8 cellular contexts compared by ENCODE assay signal in genomic region chr10:5685764-5686240, GRCh38. TPM values are rescaled to one million over a fixed set of nuclear protein-coding genes. Genes with fewer than 3 reads are reported as not detected.
DNase-seq lines count a peak whose midpoint lies in the region; ATAC-seq, FAIRE-seq and TF ChIP-seq lines count a peak whose summit lies in the region.

No MANE protein-coding gene starts in this region.

- no peak for FAIRE-seq in GM12878 (lab: Jason Lieb, UNC)

- H4K5ac ChIP-seq in mesendoderm (ENCODE audit: low read length): no peak overlapping the region

- under 1% methylated on average over 10 of the region's 10 CpGs for WGBS in GM12878 (ENCODE audit: insufficient coverage, insufficient replicate concordance, low lambda C conversion rate, missing lambda C conversion rate)
- no CpG with 5 or more reads among the region's 10 CpGs for WGBS in mesendoderm (ENCODE audit: extremely low coverage, insufficient coverage, low lambda C conversion rate)

- H2BK5ac ChIP-seq in mesendoderm (ENCODE audit: low read length): no peak overlapping the region

- no peak for DNase-seq in AG09309 (ENCODE audit: low read depth)
- no peak for DNase-seq in GM12878 (ENCODE audit: low read depth, low spot score)
- DNase-seq in mesendoderm: no peak
- DNase-seq in MV-4-11 (lab: John Stamatoyannopoulos, UW): no peak

- H4K8ac ChIP-seq in mesendoderm (ENCODE audit: low read depth, low read length): no peak overlapping the region

- ATAC-seq in GM12878: peak; percentile 27
- no peak for ATAC-seq in HG03097 (IDR thresholded peaks at IDR 0.05; ENCODE audit: low FRiP score, unreplicated experiment)
- ATAC-seq in GM18517 (IDR thresholded peaks at IDR 0.05; ENCODE audit: unreplicated experiment): no peak
- no peak for ATAC-seq in GM19023 (IDR thresholded peaks at IDR 0.05; ENCODE audit: unreplicated experiment)

- no peak overlapping the region for H2BK120ac ChIP-seq in mesendoderm (ENCODE audit: low read depth, low read length)

- SMC1A ChIA-PET in GM12878 (lab: Charles Lee; ENCODE audit: uncharacterized antibody, unreplicated experiment): no interaction called here

- peak overlapping the region; percentile 79 for H3K27ac ChIP-seq in HUES48 (ENCODE audit: low read depth, low read length)
- peak overlapping the region; percentile 90 for H3K27ac ChIP-seq in GM12878 (ENCODE audit: control insufficient read depth, insufficient read depth)
- H3K27ac ChIP-seq in mesendoderm (ENCODE audit: low read depth, low read length): no peak overlapping the region

- H3K18ac ChIP-seq in mesendoderm (ENCODE audit: low read length): no peak overlapping the region

- in situ Hi-C loops in GM12878 (cut with MboI): loop anchor here (5.0 kb wide), 1 partner anchor 176 kb away; no protein-coding TSS in a partner anchor

- H3K36me3 ChIP-seq in HUES48 (ENCODE audit: control insufficient read depth, insufficient read depth, low read length) (no peaks in the 10 kb centered on the region), GM12878 (ENCODE audit: control insufficient read depth in 2 of 2, insufficient read depth in 2 of 2, low read length in 1 of 2) (no peaks in the 10 kb centered on the region), mesendoderm (ENCODE audit: control insufficient read depth, insufficient read depth, low read length) (no peaks in the 10 kb centered on the region)

- H3K4me2 ChIP-seq in GM12878 (ENCODE audit: control insufficient read depth, insufficient read depth) (peak overlapping the region; percentile 58), mesendoderm (ENCODE audit: low read length) (peak overlapping the region; percentile 87)

- peaks cover 4% of the 10 kb centered on the region for H3K79me1 ChIP-seq in mesendoderm (ENCODE audit: low read length)

- TF ChIP-seq CTCF in AG09309 (IDR thresholded peaks at IDR 0.05; ENCODE audit: control insufficient read depth, insufficient read depth, low read depth, low read length, missing control alignments) (no peak), GM12878 (IDR thresholded peaks at IDR 0.05 in 2 of 3, conservative IDR thresholded peaks at IDR 0.05 in 1 of 3; ENCODE audit: control insufficient read depth in 2 of 3, extremely low read depth in 1 of 3, insufficient read depth in 1 of 3, low read depth in 3 of 3, low read length in 3 of 3) (peak in 1 of 3 experiments; percentile 24; a peak in 1 of 6 replicates)

- H2AFZ ChIP-seq in GM12878 (ENCODE audit: control insufficient read depth, low read depth, low read length): no peak overlapping the region; the same call in 1 of the 2 replicates

- TSS peak; percentile 61 for BruUV-seq in GM12878 (replicated peaks; lab: Mats Ljungman, UMichigan)

- no peaks in the 10 kb centered on the region for H4K20me1 ChIP-seq in GM12878 (ENCODE audit: control insufficient read depth, insufficient read depth)

- H3K4me1 ChIP-seq in HUES48 (ENCODE audit: control insufficient read depth, insufficient read depth, low read length) (peaks cover 13% of the 10 kb centered on the region), GM12878 (ENCODE audit: control insufficient read depth, insufficient read depth, low read length) (peaks cover 9% of the 10 kb centered on the region; the same call in 1 of the 2 replicates), mesendoderm (ENCODE audit: control insufficient read depth, low read depth, low read length) (no peaks in the 10 kb centered on the region)

- H3K79me2 ChIP-seq in GM12878 (ENCODE audit: control insufficient read depth, insufficient read depth, low read length): peaks cover 61% of the 10 kb centered on the region
- peaks cover 32% of the 10 kb centered on the region for H3K79me2 ChIP-seq in mesendoderm (ENCODE audit: control insufficient read depth, insufficient read depth, low read length)

- H3K23ac ChIP-seq in mesendoderm (ENCODE audit: low read length): no peak overlapping the region

- H3K27me3 ChIP-seq in HUES48 (ENCODE audit: control insufficient read depth, insufficient read depth, low read length) (peaks cover 22% of the 10 kb centered on the region), GM12878 (replicated peaks in 1 of 2; ENCODE audit: control insufficient read depth in 2 of 2, insufficient read depth in 2 of 2, low read length in 1 of 2) (no peaks in the 10 kb centered on the region), mesendoderm (ENCODE audit: insufficient read depth, low read length, poor library complexity) (no peaks in the 10 kb centered on the region)

- H3K9ac ChIP-seq in HUES48 (ENCODE audit: low read depth, low read length) (no peak overlapping the region), GM12878 (ENCODE audit: control insufficient read depth, insufficient read depth, low read length) (peak overlapping the region; percentile 95), mesendoderm (ENCODE audit: low read length) (peak overlapping the region; percentile 68)

- no peak for TF ChIP-seq EP300 in GM12878 (IDR thresholded peaks at IDR 0.05; ENCODE audit: borderline replicate concordance in 1 of 2, control insufficient read depth in 1 of 2, low read depth in 2 of 2, low read length in 2 of 2)

- H3K9me3 ChIP-seq in HUES48 (ENCODE audit: control insufficient read depth, insufficient read depth, low read length) (peaks cover 5% of the 10 kb centered on the region), GM12878 (replicated peaks; ENCODE audit: control insufficient read depth, insufficient read depth, low read length) (no peaks in the 10 kb centered on the region; the same call in 2 of the 3 replicates)

- POLR2A ChIA-PET in GM12878 (lab: Charles Lee): no interaction called here

- H3K4me3 ChIP-seq in AG09309 (ENCODE audit: control insufficient read depth, low read depth, low read length): peak overlapping the region; percentile 61
- peak overlapping the region; percentile 72 for H3K4me3 ChIP-seq in HUES48 (ENCODE audit: low read depth, low read length)
- H3K4me3 ChIP-seq in GM12878: peak overlapping the region; percentile 95
- H3K4me3 ChIP-seq in mesendoderm (ENCODE audit: low read length): peak overlapping the region; percentile 47

- no peak for TF ChIP-seq POLR2A in GM12878 (IDR thresholded peaks at IDR 0.05; ENCODE audit: low read depth, low read length)

- no peak overlapping the region for H3K4ac ChIP-seq in mesendoderm (ENCODE audit: low read depth, low read length)

- H2AK5ac ChIP-seq in mesendoderm (ENCODE audit: low read length): no peak overlapping the region

- RAD21 ChIA-PET in GM12878 (lab: Charles Lee; ENCODE audit: unreplicated experiment): interaction anchor here (1.4 to 3.4 kb wide), 2 partner anchors 7 to 204 kb away, joined by 8 to 15 read pairs; partner anchors contain the start of genes ANKRD16 and FBH1

- H2BK15ac ChIP-seq in mesendoderm (replicated peaks; ENCODE audit: low read depth): no peak overlapping the region

- intact Hi-C loops in GM12878 (cut with micrococcal nuclease; ENCODE audit: unreplicated experiment): loop anchor here (2.0 to 5.0 kb wide), 5 partner anchors 25 to 366 kb away; partner anchors contain the start of genes GDI2 and IL15RA

- CTCF ChIA-PET in GM12878 (lab: Yijun Ruan, JAX): interaction anchor here (1.0 kb wide), 1 partner anchor 208 kb away, joined by 3 read pairs; no protein-coding TSS in a partner anchor

- peak overlapping the region; percentile 57 for H3K56ac ChIP-seq in mesendoderm (ENCODE audit: low read length)

- no peak for TF ChIP-seq RAD21 in GM12878 (IDR thresholded peaks at IDR 0.05; ENCODE audit: insufficient read depth, low read depth, low read length)

RNA-seq across cellular contexts. Expression of gene TASOR2, which starts 1.2 kb away (rescaled TPM):
- 176 and 191 TPM in 2 replicates for total RNA-seq in GM12878 (2013; cell fraction: nucleolus; rRNA removed)
- 35.8 and 43.4 TPM in 2 replicates for total RNA-seq in GM12878 (2014; rRNA removed)
- total RNA-seq in GM12878 (2014; rRNA removed; fragmentation: Illumina TruSeq; extraction: Trizol): 52.0 and 54.7 TPM in 2 replicates
- total RNA-seq in GM12878 (2021): 49.4 and 49.5 TPM in 2 replicates
- polyA plus RNA-seq in GM12878 (2011; ENCODE audit: low read depth): 7.5 TPM
- 32.2 and 46.8 TPM in 2 replicates for polyA plus RNA-seq in GM12878 (2011; rRNA removed)
- 12.0 and 14.8 TPM in 2 replicates for polyA plus RNA-seq in GM12878 (2011; cell fraction: cytosol; rRNA removed)
- 66.5 and 66.8 TPM in 2 replicates for polyA plus RNA-seq in GM12878 (2011; cell fraction: nucleus; rRNA removed)
- polyA plus RNA-seq in GM12878 (2012): 14.0 and 16.2 TPM in 2 replicates
- 34.9 and 52.1 TPM in 2 replicates for polyA plus RNA-seq in GM12878 (2014; fragmentation: Illumina TruSeq; extraction: Trizol)
- polyA plus RNA-seq in GM12878 (2014; fragmentation: Nextera tagmentation; extraction: Ambion mirVana): 10 to 100 TPM in 1 of 2 experiments, 1 to 10 TPM in 1; 8.2 to 10.6 TPM
- polyA plus RNA-seq in GM12878 (2014; rRNA removed): 23.3 and 29.8 TPM in 2 replicates
- polyA plus RNA-seq in GM12878 (2016; fragmentation: Nextera tagmentation; extraction: Ambion mirVana): 10 to 100 TPM; 19.8 to 21.3 TPM
- polyA minus RNA-seq in GM12878 (2011; rRNA and poly(A)+ RNA removed): 53.3 and 58.7 TPM in 2 replicates
- 20.7 and 25.7 TPM in 2 replicates for polyA minus RNA-seq in GM12878 (2011; cell fraction: cytosol; rRNA and poly(A)+ RNA removed)
- polyA minus RNA-seq in GM12878 (2011; cell fraction: nucleus; rRNA and poly(A)+ RNA removed): 43.3 and 78.6 TPM in 2 replicates
- polyA plus RNA-seq in mesendoderm (2013, experiment 1 of 2): 31.4 TPM
- polyA plus RNA-seq in mesendoderm (2013, experiment 2 of 2): 32.2 TPM

RNA-seq across cellular contexts. Expression of gene ASB13, which starts 19.4 kb away (rescaled TPM):
- total RNA-seq in GM12878 (2013; cell fraction: nucleolus; rRNA removed): not detected in 2 replicates
- 0.06 and 0.16 TPM in 2 replicates for total RNA-seq in GM12878 (2014; rRNA removed)
- 0.23 and 0.36 TPM in 2 replicates for total RNA-seq in GM12878 (2014; rRNA removed; fragmentation: Illumina TruSeq; extraction: Trizol)
- total RNA-seq in GM12878 (2021): 0.59 and 0.90 TPM in 2 replicates
- 0.62 TPM for polyA plus RNA-seq in GM12878 (2011; ENCODE audit: low read depth)
- polyA plus RNA-seq in GM12878 (2011; rRNA removed): 0.03 TPM in 1 of 2 replicates, not detected in the other
- 0.04 TPM in 1 of 2 replicates, not detected in the other for polyA plus RNA-seq in GM12878 (2011; cell fraction: cytosol; rRNA removed)
- polyA plus RNA-seq in GM12878 (2011; cell fraction: nucleus; rRNA removed): 0.04 TPM in 1 of 2 replicates, not detected in the other
- 0.76 and 0.88 TPM in 2 replicates for polyA plus RNA-seq in GM12878 (2012)
- polyA plus RNA-seq in GM12878 (2014; fragmentation: Illumina TruSeq; extraction: Trizol): 0.13 TPM in 1 of 2 replicates, not detected in the other
- under 1 TPM in 1 of 2 experiments, not detected in 1; 0.02 TPM for polyA plus RNA-seq in GM12878 (2014; fragmentation: Nextera tagmentation; extraction: Ambion mirVana)
- polyA plus RNA-seq in GM12878 (2014; rRNA removed): 0.08 and 0.30 TPM in 2 replicates
- under 1 TPM; 0.05 to 0.19 TPM for polyA plus RNA-seq in GM12878 (2016; fragmentation: Nextera tagmentation; extraction: Ambion mirVana)
- not detected in 2 replicates for polyA minus RNA-seq in GM12878 (2011; rRNA and poly(A)+ RNA removed)
- polyA minus RNA-seq in GM12878 (2011; cell fraction: cytosol; rRNA and poly(A)+ RNA removed): 0.53 and 4.1 TPM in 2 replicates
- polyA minus RNA-seq in GM12878 (2011; cell fraction: nucleus; rRNA and poly(A)+ RNA removed): 0.19 TPM in 1 of 2 replicates, not detected in the other
- 4.8 TPM for polyA plus RNA-seq in mesendoderm (2013, experiment 1 of 2)
- polyA plus RNA-seq in mesendoderm (2013, experiment 2 of 2): 4.4 TPM
